In the genomic region with DNA sequence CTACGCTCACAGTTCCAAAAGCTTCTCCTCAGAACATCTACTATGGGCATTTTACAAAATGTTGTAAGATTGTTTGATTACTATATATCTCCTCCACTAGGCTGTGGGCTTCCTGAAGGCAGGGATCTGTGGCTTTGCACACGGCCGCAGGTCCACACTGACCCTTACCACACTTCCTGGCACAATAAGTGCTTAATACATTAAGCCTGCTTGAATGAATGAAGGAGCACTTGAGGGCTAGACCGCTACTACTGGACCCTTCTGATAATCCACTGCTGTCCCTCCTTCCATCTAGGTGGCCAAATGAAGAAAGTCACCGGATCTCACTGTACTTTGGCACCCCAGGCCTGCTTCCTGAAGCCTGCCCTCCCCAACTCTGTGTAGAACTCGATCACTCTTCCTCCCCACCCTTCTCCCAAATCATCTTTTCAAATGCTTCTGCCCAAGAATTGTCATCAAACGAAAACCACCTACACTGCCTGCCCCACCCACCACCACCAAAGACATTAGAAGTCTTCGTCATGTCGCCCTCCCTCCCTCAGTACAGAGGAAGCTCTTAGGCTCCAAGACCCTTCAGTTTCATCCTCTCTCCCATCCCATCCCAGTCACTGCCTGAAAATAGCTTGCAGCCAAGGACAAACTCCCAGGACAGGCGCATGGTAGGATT, we compare ENCODE assay signal across 8 cellular contexts. TPM values are rescaled to one million over a fixed set of nuclear protein-coding genes. Genes with fewer than 3 reads are reported as not detected.
DNase-seq lines count a peak whose midpoint lies in the region; ATAC-seq and TF ChIP-seq lines count a peak whose summit lies in the region.

No MANE protein-coding gene starts in this region.

- 0 out of 2 replicates have a peak, but pooled peaks cover 3% of the 10 kb centered on the region for H4K20me1 ChIP-seq in PC-9 (ENCODE audit: insufficient read depth)

- peak overlapping the region; percentile 73 for H3K4me2 ChIP-seq in PC-9

- no peaks in the 10 kb centered on the region for H3K27me3 Mint-ChIP-seq in progenitor cell of endocrine pancreas

- 0 out of 2 replicates have a peak, but pooled peaks cover 6% of the 10 kb centered on the region for H3K27me3 ChIP-seq in PC-9 (ENCODE audit: insufficient read depth, low read depth)

- 0 out of 2 replicates have a peak, but pooled peaks cover 8% of the 10 kb centered on the region for H3K36me3 ChIP-seq in PC-9 (ENCODE audit: low read depth)

- POLR2A ChIA-PET in PC-9 (lab: Charles Lee; ENCODE audit: unreplicated experiment) = interaction anchor here (0.5 kb wide), 1 partner anchor 72 kb away, joined by 4 read pairs; no protein-coding TSS in a partner anchor

- TF ChIP-seq CTCF in PC-9 (conservative IDR thresholded peaks at IDR 0.05) (no peak; the same call in 1 of the 2 replicates), coronary artery (IDR thresholded peaks at IDR 0.05) (no peak), progenitor cell of endocrine pancreas (IDR thresholded peaks at IDR 0.05; ENCODE audit: unreplicated experiment) (no peak)

- H3K79me2 ChIP-seq in PC-9 (ENCODE audit: low read depth) = peaks cover 18% of the 10 kb centered on the region

- H3K4me3 ChIP-seq in PC-9 (peak overlapping the region; percentile 50; the same call in 1 of the 2 replicates), coronary artery (peak overlapping the region; percentile 99)

- BruUV-seq in PC-9 (replicated peaks; lab: Mats Ljungman, UMichigan) = no TSS peak

- H3K9me3 ChIP-seq in PC-9 (ENCODE audit: insufficient read depth, low read depth) = no peaks in the 10 kb centered on the region

- no peaks in the 10 kb centered on the region for H3K9me3 Mint-ChIP-seq in progenitor cell of endocrine pancreas (ENCODE audit: low read depth)

- peaks cover 11% of the 10 kb centered on the region for H3K4me1 ChIP-seq in PC-9 (replicated peaks; ENCODE audit: insufficient read depth)

- CTCF ChIA-PET in PC-9 (lab: Charles Lee) = interaction anchor here (0.6 to 0.7 kb wide), 3 partner anchors 244 to 584 kb away, joined by 4 to 17 read pairs (median 5); a partner anchor contains a TSS

- peak overlapping the region; percentile 80 for H3K4me3 Mint-ChIP-seq in progenitor cell of endocrine pancreas (ENCODE audit: low read depth)

- intact Hi-C loops in PC-9 (cut with micrococcal nuclease; ENCODE audit: unreplicated experiment) (loop anchor here (1.0 to 10.0 kb wide), 4 partner anchors 171 to 890 kb away; a partner anchor contains a TSS), posterior cingulate gyrus (cut with DNase I) (loop anchor here (1.0 kb wide), 1 partner anchor 105 kb away; no protein-coding TSS in a partner anchor)

- DNase-seq in CMK (ENCODE audit: low read depth) = peak; percentile 68
- DNase-seq in PC-9 = no peak
- DNase-seq in coronary artery (ENCODE audit: low spot score) = no peak
- no peak for DNase-seq in progenitor cell of endocrine pancreas (ENCODE audit: low spot score, unreplicated experiment)
- DNase-seq in AG08395 (ENCODE audit: low spot score) = no peak
- no peak for DNase-seq in NCI-H446 treated with DMSO at 0.1 percent for 48 hours (lab: John Stamatoyannopoulos, UW)
- no peak for DNase-seq in posterior cingulate gyrus

- peaks cover 14% of the 10 kb centered on the region for H3K4me1 Mint-ChIP-seq in progenitor cell of endocrine pancreas (ENCODE audit: low read depth)

- H3K9me2 ChIP-seq in PC-9 (ENCODE audit: insufficient read depth) = no peaks in the 10 kb centered on the region

- H3K27ac ChIP-seq in PC-9 (no peak overlapping the region), coronary artery (peak overlapping the region in 1 of 2 donors; percentile 91)

- H3K36me3 Mint-ChIP-seq in progenitor cell of endocrine pancreas (ENCODE audit: insufficient read depth) = peaks cover 17% of the 10 kb centered on the region

- peak overlapping the region; percentile 31 for H3K27ac Mint-ChIP-seq in progenitor cell of endocrine pancreas

- peak overlapping the region; percentile 58; the same call in 1 of the 2 replicates for H2AFZ ChIP-seq in PC-9

- H3F3A ChIP-seq in PC-9 (ENCODE audit: insufficient read depth, low read depth) = no peaks in the 10 kb centered on the region; the same call in 1 of the 2 replicates

- ATAC-seq in HG03442 (IDR thresholded peaks at IDR 0.05; ENCODE audit: unreplicated experiment) = no peak

RNA-seq across cellular contexts. Expression of a gene that starts 0.6 kb away (rescaled TPM):
- total RNA-seq in PC-9 (2021) (6.5 and 7.6 TPM in 2 replicates), progenitor cell of endocrine pancreas (20.7 and 20.8 TPM in 2 replicates)

RNA-seq across cellular contexts. Expression of a gene that starts 9.4 kb away (rescaled TPM):
- total RNA-seq in PC-9 (2021) (not detected in 2 replicates), progenitor cell of endocrine pancreas (4.1 and 5.3 TPM in 2 replicates)

RNA-seq across cellular contexts. Expression of a gene that starts 43.0 kb away (rescaled TPM):
- total RNA-seq in PC-9 (2021) (not detected in 2 replicates), progenitor cell of endocrine pancreas (1.2 and 1.6 TPM in 2 replicates)

RNA-seq across cellular contexts. Expression of a gene that starts 49.5 kb away (rescaled TPM):
- 0.79 and 0.88 TPM in 2 replicates for total RNA-seq in PC-9 (2021)
- total RNA-seq in progenitor cell of endocrine pancreas = 0.87 and 0.98 TPM in 2 replicates
